In genomic region chr17:78057113-78057740, GRCh38 we compare ENCODE assay signal across 18 cellular contexts.
DNase-seq lines count a peak whose midpoint lies in the region; ATAC-seq and TF ChIP-seq lines count a peak whose summit lies in the region.
"Had no signal": no experiment of that assay in that cellular context is flagged by ENCODE, and none has a peak within 500 bp of the region (broad histone marks: within the 10 kb centered on the region; RNA-seq: fewer than 3 reads in every experiment).

No MANE protein-coding gene starts in this region.

- H3K4me1 ChIP-seq in cardiac muscle cell (ENCODE audit: low read depth), result peaks cover 29% of the 10 kb centered on the region
- no peaks in the 10 kb centered on the region for H3K4me1 ChIP-seq in right cardiac atrium (ENCODE audit: control insufficient read depth, insufficient read depth, low read length)
- no peaks in the 10 kb centered on the region for H3K4me1 ChIP-seq in neural progenitor cell

- H3K9me3 ChIP-seq in cardiac muscle cell (ENCODE audit: low read depth), result no peaks in the 10 kb centered on the region
- H3K9me3 ChIP-seq in right cardiac atrium (ENCODE audit: control insufficient read depth, low read length), result no peaks in the 10 kb centered on the region
- H3K9me3 ChIP-seq in neural progenitor cell (ENCODE audit: low read depth), result no peaks in the 10 kb centered on the region

- WGBS in right cardiac atrium, result 68% methylated on average over 3 of the region's 3 CpGs

- no peak overlapping the region for H3K9ac ChIP-seq in neural progenitor cell
- H3K9ac ChIP-seq: KMS-11 had no signal

- intact Hi-C loops in Right ventricle myocardium inferior (cut with DNase I), result no loop called here
- intact Hi-C loops in right cardiac atrium (cut with DNase I), result no loop called here

- no peaks in the 10 kb centered on the region for H3K79me2 ChIP-seq in neural progenitor cell (ENCODE audit: low read depth)

- H3K4me3 ChIP-seq in cardiac muscle cell (no peak overlapping the region), right cardiac atrium (ENCODE audit: low read length) (no peak overlapping the region), neural progenitor cell (no peak overlapping the region)
- H3K4me3 ChIP-seq: PC-9 had no signal

- peaks cover 13% of the 10 kb centered on the region for H3K4me1 Mint-ChIP-seq in neural progenitor cell

- no peaks in the 10 kb centered on the region for H3K27me3 Mint-ChIP-seq in neural progenitor cell (ENCODE audit: insufficient read depth, low read depth)

- H3K36me3 Mint-ChIP-seq in neural progenitor cell, result peaks cover 16% of the 10 kb centered on the region

- peak overlapping the region; percentile 83 for H3K27ac ChIP-seq in cardiac muscle cell
- peak overlapping the region; percentile 9 for H3K27ac ChIP-seq in right cardiac atrium (ENCODE audit: low read length)
- no peak overlapping the region for H3K27ac ChIP-seq in neural progenitor cell
- H3K27ac ChIP-seq: KMS-11, PC-9 had no signal

- POLR2A ChIA-PET in GM10248 (lab: Yijun Ruan, JAX), result no interaction called here

- no peak for ATAC-seq in Right ventricle myocardium inferior
- peak in 1 of 2 donors; percentile 44 for ATAC-seq in right cardiac atrium
- no peak for ATAC-seq in HG02623 (IDR thresholded peaks at IDR 0.05; ENCODE audit: unreplicated experiment)

- no peak overlapping the region for H3K4me3 Mint-ChIP-seq in neural progenitor cell
- H3K4me3 Mint-ChIP-seq: HFFc6 had no signal

- H4K20me1 ChIP-seq in neural progenitor cell (ENCODE audit: low read depth), result peaks cover 17% of the 10 kb centered on the region

- DNase-seq in cardiac muscle cell (ENCODE audit: low read depth in 1 of 2, low spot score in 1 of 2), result no peak
- no peak for DNase-seq in Right ventricle myocardium inferior (ENCODE audit: missing footprints)
- no peak for DNase-seq in right cardiac atrium
- DNase-seq in neural progenitor cell (ENCODE audit: low spot score), result no peak
- DNase-seq in GM10248 (ENCODE audit: extremely low spot score), result no peak
- DNase-seq in GOT3 (lab: John Stamatoyannopoulos, UW), result no peak
- no peak for DNase-seq in NCI-H748 treated with DMSO at 0.1 percent for 48 hours (lab: John Stamatoyannopoulos, UW)
- DNase-seq: C1 segment of cervical spinal cord, COR-L47, EL, HFFc6, NCI-H1436, NCI-H2029, NCI-H2171, NCI-H446 treated with DMSO at 0.1 percent for 48 hours, PC-9 had no signal

- no peaks in the 10 kb centered on the region for H3K27me3 ChIP-seq in cardiac muscle cell
- H3K27me3 ChIP-seq in right cardiac atrium (ENCODE audit: control insufficient read depth, insufficient read depth), result no peaks in the 10 kb centered on the region
- no peaks in the 10 kb centered on the region for H3K27me3 ChIP-seq in neural progenitor cell

- peak overlapping the region; percentile 53 for H3K27ac Mint-ChIP-seq in neural progenitor cell
- H3K27ac Mint-ChIP-seq: HFFc6 had no signal

- TF ChIP-seq CTCF in cardiac muscle cell (IDR thresholded peaks at IDR 0.05; ENCODE audit: low read depth, low read length) (no peak), neural progenitor cell (IDR thresholded peaks at IDR 0.05) (no peak), GM10248 (IDR thresholded peaks at IDR 0.05; ENCODE audit: control extremely low read depth, extremely low read depth, low read depth, missing control alignments) (no peak)

- H3F3A ChIP-seq in neural progenitor cell (ENCODE audit: low read depth), result no peaks in the 10 kb centered on the region

- H3K36me3 ChIP-seq in cardiac muscle cell, result peaks cover 6% of the 10 kb centered on the region
- H3K36me3 ChIP-seq in neural progenitor cell, result no peaks in the 10 kb centered on the region

- no peak overlapping the region for H2AFZ ChIP-seq in neural progenitor cell (replicated peaks)
- H2AFZ ChIP-seq: PC-9 had no signal

- H3K4me2 ChIP-seq in neural progenitor cell, result no peak overlapping the region
- H3K4me2 ChIP-seq: KMS-11, PC-9 had no signal

- no peaks in the 10 kb centered on the region for H3K9me3 Mint-ChIP-seq in neural progenitor cell
- H3K9me3 Mint-ChIP-seq: HFFc6 had no signal

- CTCF ChIA-PET in GM10248 (lab: Yijun Ruan, JAX), result interaction anchor here (1.2 kb wide), 1 partner anchor 43 kb away, joined by 3 read pairs; no protein-coding TSS in a partner anchor
